ENCODE assay signal across 2 cellular contexts in genomic region chr7:107639070-107639469, GRCh38. TPM values are rescaled to one million over a fixed set of nuclear protein-coding genes. Genes with fewer than 3 reads are reported as not detected.
"Had no signal": no experiment of that assay in that cellular context is flagged by ENCODE, and none has a peak within 500 bp of the region (broad histone marks: within the 10 kb centered on the region; RNA-seq: fewer than 3 reads in every experiment).

No MANE protein-coding gene starts in this region.

RNA-seq across cellular contexts. Expression of gene SLC26A4, which starts 21.6 kb away (rescaled TPM):
- total RNA-seq: mesothelial cell of epicardium had no signal
- polyA plus RNA-seq: immature natural killer cell had no signal
